Comparison of ENCODE assay signal across 9 cellular contexts in genomic region chr1:55443175-55443933, GRCh38.
DNase-seq lines count a peak whose midpoint lies in the region; ATAC-seq and TF ChIP-seq lines count a peak whose summit lies in the region.
"Had no signal": no experiment of that assay in that cellular context is flagged by ENCODE, and none has a peak within 500 bp of the region (broad histone marks: within the 10 kb centered on the region; RNA-seq: fewer than 3 reads in every experiment).

No MANE protein-coding gene starts in this region.

- H3K36me3 ChIP-seq in HCT116 (ENCODE audit: control insufficient read depth in 1 of 2, insufficient read depth in 2 of 2, low read length in 2 of 2) = no peaks in the 10 kb centered on the region
- no peaks in the 10 kb centered on the region for H3K36me3 ChIP-seq in gastroesophageal sphincter

- peaks cover 0 to 21% of the 10 kb centered on the region in 2 experiments; a peak in 2 of 4 replicates for H3K4me1 ChIP-seq in HCT116 (ENCODE audit: control insufficient read depth in 1 of 2, insufficient read depth in 2 of 2, low read length in 2 of 2)
- peaks cover 0 to 12% (median 0%) of the 10 kb centered on the region in 3 donors for H3K4me1 ChIP-seq in gastroesophageal sphincter

- H3K27ac ChIP-seq in HCT116 (ENCODE audit: low read depth, low read length) (no peak overlapping the region), gastroesophageal sphincter (peak overlapping the region in 3 of 4 donors; percentile 49 to 64 (median 52))

- no peaks in the 10 kb centered on the region for H3K27me3 Mint-ChIP-seq in progenitor cell of endocrine pancreas

- intact Hi-C loops in HCT116 (cut with micrococcal nuclease) = no loop called here

- peak overlapping the region; percentile 23; the same call in 1 of the 2 replicates for H3K4me2 ChIP-seq in HCT116 (ENCODE audit: low read length)

- H3K9me2 ChIP-seq in HCT116 (ENCODE audit: insufficient read depth) = no peaks in the 10 kb centered on the region

- CTCF ChIA-PET in HCT116 (lab: Charles Lee) = no interaction called here

- no peaks in the 10 kb centered on the region for H4K20me1 ChIP-seq in HCT116 (ENCODE audit: insufficient read depth)

- peaks cover 4% of the 10 kb centered on the region for H3K9me3 Mint-ChIP-seq in progenitor cell of endocrine pancreas (ENCODE audit: low read depth)

- ATAC-seq in HCT116 (peak; percentile 84), SK-N-SH treated with all-trans-retinoic acid at 6 μM for 48 hours (peak; percentile 78), gastroesophageal sphincter (peak; percentile 99), GM21360 (IDR thresholded peaks at IDR 0.05; ENCODE audit: unreplicated experiment) (no peak), HG02981 (IDR thresholded peaks at IDR 0.05; ENCODE audit: unreplicated experiment) (no peak)

- RAD21 ChIA-PET in HCT116 (lab: Charles Lee; ENCODE audit: low non-redundant PET in 1 of 2, low total read pairs in 2 of 2, uncharacterized antibody in 2 of 2, unreplicated experiment in 2 of 2) = interaction anchor here in 1 of 2 experiments (0.8 kb wide), 1 partner anchor 515 kb away, joined by 3 read pairs; no protein-coding TSS in a partner anchor

- H3K4me3 ChIP-seq in HCT116 (replicated peaks in 1 of 2; ENCODE audit: low read depth in 1 of 2, low read length in 2 of 2) = no peak overlapping the region
- no peak overlapping the region for H3K4me3 ChIP-seq in gastroesophageal sphincter
- H3K4me3 ChIP-seq in skeletal muscle cell (ENCODE audit: low read depth, low read length) = no peak overlapping the region

- TF ChIP-seq POLR2A in HCT116 (IDR thresholded peaks at IDR 0.05; ENCODE audit: borderline replicate concordance, extremely low read depth, insufficient read depth, insufficient read length) = no peak
- no peak for TF ChIP-seq POLR2A in gastroesophageal sphincter (IDR thresholded peaks at IDR 0.05)

- H3K9ac ChIP-seq in HCT116 (ENCODE audit: low read length) = no peak overlapping the region

- no peaks in the 10 kb centered on the region for H3K79me2 ChIP-seq in HCT116 (ENCODE audit: insufficient read depth, low read length)

- POLR2A ChIA-PET in HCT116 (lab: Charles Lee) = interaction anchor here (1.1 kb wide), 1 partner anchor 13 kb away, joined by 3 read pairs; no protein-coding TSS in a partner anchor

- TF ChIP-seq RAD21 in HCT116 (IDR thresholded peaks at IDR 0.05; ENCODE audit: low read depth) = peak; percentile 34; the same call in 1 of the 2 replicates

- no TSS peak for BruUV-seq in HCT116 (replicated peaks; lab: Mats Ljungman, UMichigan)

- H3K27me3 ChIP-seq in HCT116 (ENCODE audit: insufficient read depth, low read length) (no peaks in the 10 kb centered on the region), gastroesophageal sphincter (no peaks in the 10 kb centered on the region)

- peak overlapping the region; percentile 2 for H2AFZ ChIP-seq in HCT116 (ENCODE audit: low read depth, low read length, poor library complexity, severe bottlenecking)

- TF ChIP-seq CTCF in HCT116 (IDR thresholded peaks at IDR 0.05 in 2 of 3, conservative IDR thresholded peaks at IDR 0.05 in 1 of 3; ENCODE audit: borderline replicate concordance in 1 of 3, insufficient read depth in 1 of 3, low read depth in 2 of 3, low read length in 2 of 3) (no peak), gastroesophageal sphincter (IDR thresholded peaks at IDR 0.05) (no peak), progenitor cell of endocrine pancreas (IDR thresholded peaks at IDR 0.05; ENCODE audit: unreplicated experiment) (no peak)

- 16 to 28% methylated on average over 4 to 5 of the region's 7 CpGs for WGBS in gastroesophageal sphincter (ENCODE audit: low coverage in 1 of 2), 2 donors

- H3K4me3 Mint-ChIP-seq in progenitor cell of endocrine pancreas (ENCODE audit: low read depth) = no peak overlapping the region
- H3K4me3 Mint-ChIP-seq: stimulated activated naive B cell treated with anti-CD40 and anti-IgM and Interleukin-4, amounts not matched to agents 10 μg/mL and 1 μg/mL and 100 μg/mL, for 72 hours had no signal

- peak; percentile 60 for DNase-seq in HCT116 (ENCODE audit: low read depth, low spot score)
- DNase-seq in skeletal muscle cell (ENCODE audit: low read depth) = peak; percentile 99
- DNase-seq in DMS153 treated with DMSO at 0.1 percent for 48 hours (lab: John Stamatoyannopoulos, UW; ENCODE audit: unreplicated experiment) = no peak
- no peak for DNase-seq in progenitor cell of endocrine pancreas (ENCODE audit: low spot score, unreplicated experiment)
- DNase-seq: stimulated activated naive B cell treated with anti-CD40 and anti-IgM and Interleukin-4, amounts not matched to agents 10 μg/mL and 1 μg/mL and 100 μg/mL, for 72 hours had no signal

- H3K9me3 ChIP-seq in HCT116 (ENCODE audit: control insufficient read depth in 1 of 2, insufficient read depth in 1 of 2, low read depth in 1 of 2, low read length in 2 of 2) = no peaks in the 10 kb centered on the region
- no peaks in the 10 kb centered on the region for H3K9me3 ChIP-seq in gastroesophageal sphincter

- no peak overlapping the region for H3K27ac Mint-ChIP-seq in progenitor cell of endocrine pancreas
- H3K27ac Mint-ChIP-seq: stimulated activated naive B cell treated with anti-CD40 and anti-IgM and Interleukin-4, amounts not matched to agents 10 μg/mL and 1 μg/mL and 100 μg/mL, for 72 hours had no signal

- no peak for TF ChIP-seq EP300 in gastroesophageal sphincter (IDR thresholded peaks at IDR 0.05)

- H3K4me1 Mint-ChIP-seq in progenitor cell of endocrine pancreas (ENCODE audit: low read depth) = no peaks in the 10 kb centered on the region

- H3K36me3 Mint-ChIP-seq in progenitor cell of endocrine pancreas (ENCODE audit: insufficient read depth) = no peaks in the 10 kb centered on the region
- H3K36me3 Mint-ChIP-seq: stimulated activated naive B cell treated with anti-CD40 and anti-IgM and Interleukin-4, amounts not matched to agents 10 μg/mL and 1 μg/mL and 100 μg/mL, for 72 hours had no signal

TF ChIP-seq in HCT116, 20 proteins besides CTCF, POLR2A, EP300 and RAD21 (continues in another document):
- TF ChIP-seq EGR1 (IDR thresholded peaks at IDR 0.05; ENCODE audit: low read depth) (no peak), YY1 (IDR thresholded peaks at IDR 0.05; ENCODE audit: extremely low read depth, insufficient replicate concordance, low read depth, low read length) (no peak), CBX3 (IDR thresholded peaks at IDR 0.05; ENCODE audit: low read depth) (peak; percentile 60), EZH2 (IDR thresholded peaks at IDR 0.05) (no peak), POLR2AphosphoS5 (IDR thresholded peaks at IDR 0.05; ENCODE audit: low read depth, low read length) (peak; percentile 38; the same call in 1 of the 2 replicates)
- TF ChIP-seq, protein P1, sequence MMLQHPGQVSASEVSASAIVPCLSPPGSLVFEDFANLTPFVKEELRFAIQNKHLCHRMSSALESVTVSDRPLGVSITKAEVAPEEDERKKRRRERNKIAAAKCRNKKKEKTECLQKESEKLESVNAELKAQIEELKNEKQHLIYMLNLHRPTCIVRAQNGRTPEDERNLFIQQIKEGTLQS (IDR thresholded peaks at IDR 0.05) = no peak; the same call in 1 of the 2 replicates

TF ChIP-seq in SK-N-SH treated with all-trans-retinoic acid at 6 μM for 48 hours, 23 proteins besides CTCF, POLR2A, EP300 and RAD21 (continues in another document):
- no peak for TF ChIP-seq GLIS3 (CRISPR knock-in tag; IDR thresholded peaks at IDR 0.05)
- TF ChIP-seq RARB (CRISPR knock-in tag; IDR thresholded peaks at IDR 0.05) = no peak
- TF ChIP-seq ISL1 (CRISPR knock-in tag; IDR thresholded peaks at IDR 0.05) = no peak
- no peak for TF ChIP-seq ZNF565 (CRISPR knock-in tag; conservative IDR thresholded peaks at IDR 0.05; ENCODE audit: low read depth)
- no peak for TF ChIP-seq ZFP30 (CRISPR knock-in tag; IDR thresholded peaks at IDR 0.05)
- TF ChIP-seq TOX (CRISPR knock-in tag; IDR thresholded peaks at IDR 0.05; ENCODE audit: borderline replicate concordance) = no peak
- no peak for TF ChIP-seq TSHZ2 (CRISPR knock-in tag; IDR thresholded peaks at IDR 0.05)
- TF ChIP-seq PATZ1 (CRISPR knock-in tag; IDR thresholded peaks at IDR 0.05; ENCODE audit: borderline replicate concordance) = no peak
- TF ChIP-seq SNAI2 (CRISPR knock-in tag; IDR thresholded peaks at IDR 0.05) = no peak
- no peak for TF ChIP-seq CSDC2 (CRISPR knock-in tag; IDR thresholded peaks at IDR 0.05)

Comparison
In these comparisons a context has a peak if more than half of its experiments do, and no peak if none do; other contexts are left out.
1. ATAC-seq: peak in HCT116 (single experiment), SK-N-SH treated with all-trans-retinoic acid at 6 μM for 48 hours (single experiment) and gastroesophageal sphincter (single experiment); none in GM21360 (single experiment) and HG02981 (single experiment).
2. DNase-seq: peak in HCT116 (single experiment) and skeletal muscle cell (single experiment); none in DMS153 treated with DMSO at 0.1 percent for 48 hours (single experiment) and progenitor cell of endocrine pancreas (single experiment).